ENCODE assay signal across 8 cellular contexts in genomic region chr5:150904479-150905311, GRCh38. TPM values are rescaled to one million over a fixed set of nuclear protein-coding genes. Genes with fewer than 3 reads are reported as not detected.
DNase-seq lines count a peak whose midpoint lies in the region; TF ChIP-seq lines count a peak whose summit lies in the region.

Gene ZNF300 (minus strand): TSS chr5:150904980. CDS start chr5:150903155, 1,825 bp downstream.

- H3K9me3 ChIP-seq in H9 (ENCODE audit: control insufficient read depth, low read depth, low read length) (peaks cover 43% of the 10 kb centered on the region), muscle layer of duodenum (ENCODE audit: control insufficient read depth in 1 of 2, low read length in 2 of 2) (peaks cover 24 to 54% of the 10 kb centered on the region in 2 donors)

- peak within 1 kb of the TSS; percentile 44 for H3K4me2 ChIP-seq in H9 (ENCODE audit: insufficient read depth, insufficient read length, low read length)

- H2BK12ac ChIP-seq in H9 (ENCODE audit: insufficient read length, low read depth, low read length), result peak within 1 kb of the TSS; percentile 5

- whole genome bisulfite sequencing in H9 (ENCODE audit: extremely low coverage, insufficient read length, low lambda C conversion rate), result 100% methylated on average over 1 of the region's 36 CpGs

- no peak within 1 kb of the TSS for H2BK15ac ChIP-seq in H9 (ENCODE audit: low read depth, low read length)

- peak within 1 kb of the TSS; percentile 95 to 100 (median 100) for H3K27ac Mint-ChIP-seq in H9

- H3K27ac ChIP-seq in H9 (ENCODE audit: insufficient read length, low read depth, low read length), result peak within 1 kb of the TSS; percentile 68
- H3K27ac ChIP-seq in muscle layer of duodenum (ENCODE audit: low read length), result peak within 1 kb of the TSS; percentile 68

- peaks cover 4 to 35% of the 10 kb centered on the region in 2 donors for H3K36me3 ChIP-seq in muscle layer of duodenum (ENCODE audit: control insufficient read depth in 1 of 2, insufficient read depth in 2 of 2, low read length in 2 of 2)

- peak within 1 kb of the TSS; percentile 79 for H3K4me3 ChIP-seq in AG04449 (ENCODE audit: low read depth, low read length)
- peak within 1 kb of the TSS; percentile 64 to 75 for H3K4me3 ChIP-seq in muscle layer of duodenum (ENCODE audit: low read depth in 1 of 2, low read length in 2 of 2)

- H3K27me3 ChIP-seq in H9 (ENCODE audit: insufficient read depth, low read length), result no peaks in the 10 kb centered on the region
- H3K27me3 ChIP-seq in muscle layer of duodenum (ENCODE audit: low read depth, low read length), result no peaks in the 10 kb centered on the region

- peak within 1 kb of the TSS; percentile 89 for H2BK120ac ChIP-seq in H9 (ENCODE audit: low read depth, low read length, poor library complexity, severe bottlenecking)

- no peaks in the 10 kb centered on the region; the same call in 1 of the 2 replicates for H3K27me3 Mint-ChIP-seq in H9 (ENCODE audit: low read depth)

- peak within 1 kb of the TSS; percentile 91 for H4K5ac ChIP-seq in H9 (ENCODE audit: insufficient read length, low read depth, low read length)

- H2AK5ac ChIP-seq in H9 (ENCODE audit: insufficient read length, low read length), result no peak within 1 kb of the TSS

- H4K8ac ChIP-seq in H9 (replicated peaks; ENCODE audit: insufficient read length, low read depth, low read length), result peak within 1 kb of the TSS; percentile 75

- peak within 1 kb of the TSS; percentile 98 for H3K14ac ChIP-seq in H9 (ENCODE audit: insufficient read depth, low read length)

- peak within 1 kb of the TSS; percentile 94 for H2AFZ ChIP-seq in H9 (ENCODE audit: low read length)

- TF ChIP-seq CTCF in AG04449 (IDR thresholded peaks at IDR 0.05; ENCODE audit: insufficient read depth, low read length, missing control alignments), result no peak
- no peak for TF ChIP-seq CTCF in H9 (conservative IDR thresholded peaks at IDR 0.05)

- peak within 1 kb of the TSS; percentile 100 for H3T11ph ChIP-seq in H9 (ENCODE audit: low read length)

- peaks cover 3% of the 10 kb centered on the region for H3K23me2 ChIP-seq in H9 (ENCODE audit: insufficient read length, low read depth, low read length, poor library complexity, severe bottlenecking)

- H3K4me1 ChIP-seq in H9 (ENCODE audit: insufficient read depth, low read length) (no peaks in the 10 kb centered on the region), muscle layer of duodenum (ENCODE audit: control insufficient read depth in 1 of 2, insufficient read depth in 2 of 2, low read length in 2 of 2) (peaks cover 3 to 4% of the 10 kb centered on the region in 2 donors)

- peaks cover 0 to 14% of the 10 kb centered on the region in 2 experiments; a peak in 2 of 4 replicates for H3K4me1 Mint-ChIP-seq in H9

- no peak within 1 kb of the TSS for H3K23ac ChIP-seq in H9 (ENCODE audit: insufficient read length, low read depth, low read length)

- POLR2A ChIA-PET in AG04449 (lab: Yijun Ruan, JAX), result interaction anchor here (0.7 kb wide), 1 partner anchor 159 kb away, joined by 4 read pairs; no protein-coding TSS in a partner anchor

- no peaks in the 10 kb centered on the region for H3K79me2 ChIP-seq in H9 (ENCODE audit: insufficient read depth, low read length)

- peaks cover 68 to 69% of the 10 kb centered on the region in 2 experiments for H3K9me3 Mint-ChIP-seq in H9

- peak within 1 kb of the TSS; percentile 98 for H2BK20ac ChIP-seq in H9 (ENCODE audit: low read depth, low read length, poor library complexity, severe bottlenecking)

- H3K18ac ChIP-seq in H9 (ENCODE audit: insufficient read length, low read depth, low read length), result peak within 1 kb of the TSS; percentile 95

- peak within 1 kb of the TSS; percentile 95 for H3K9ac ChIP-seq in H9 (ENCODE audit: extremely low read depth, insufficient read length, low read length)

- peak within 1 kb of the TSS; percentile 63 for H3K56ac ChIP-seq in H9 (ENCODE audit: insufficient read length, low read depth, low read length)

- peak; percentile 53 for DNase-seq in AG04449 (ENCODE audit: low read depth, low spot score)
- DNase-seq in H9, result peak; percentile 92
- peak; percentile 93 for DNase-seq in NCI-H82 (lab: John Stamatoyannopoulos, UW)
- peak; percentile 28 for DNase-seq in activated T-helper 9 cell treated with anti-CD3 and anti-CD28 coated beads, Interleukin-2, amount 50 U/mL, for 16 hours (ENCODE audit: low read depth)
- peak; percentile 93 for DNase-seq in fibroblast of peridontal ligament (ENCODE audit: extremely low read depth)
- DNase-seq in stimulated activated CD8-positive, alpha-beta memory T cell treated with anti-CD3 and anti-CD28 coated beads, Interleukin-7, amount 100 ng/mL, for 1 hour (ENCODE audit: low read depth in 2 of 2), result peak; percentile 16
- DNase-seq in NOMO-1 treated with dmso at 0.1 percent for 144 hours (lab: John Stamatoyannopoulos, UW; ENCODE audit: unreplicated experiment), result no peak

- peak within 1 kb of the TSS; percentile 79 to 90 for H3K4me3 Mint-ChIP-seq in H9

- no peaks in the 10 kb centered on the region for H4K20me1 ChIP-seq in H9 (ENCODE audit: control insufficient read depth, insufficient read depth, insufficient read length)

- peak within 1 kb of the TSS; percentile 91 for H2BK5ac ChIP-seq in H9 (ENCODE audit: insufficient read length, low read length)

- CTCF ChIA-PET in AG04449 (lab: Yijun Ruan, JAX), result no interaction called here

- H3K4ac ChIP-seq in H9 (ENCODE audit: low read depth, low read length), result peak within 1 kb of the TSS; percentile 3; the same call in 1 of the 2 replicates

- H3K79me1 ChIP-seq in H9 (ENCODE audit: insufficient read depth, low read depth, low read length, poor library complexity, severe bottlenecking), result no peaks in the 10 kb centered on the region

- peaks cover 17 to 65% (median 62%) of the 10 kb centered on the region in 3 experiments for H3K36me3 Mint-ChIP-seq in H9 (ENCODE audit: insufficient read depth in 1 of 3, low read depth in 3 of 3)

- H4K91ac ChIP-seq in H9 (ENCODE audit: insufficient read length, low read depth, low read length), result peak within 1 kb of the TSS; percentile 3

RNA-seq across cellular contexts. Expression of gene ZNF300, which starts in this region (rescaled TPM):
- 7.7 and 8.8 TPM in 2 replicates for total RNA-seq in H9 (2021)
